In genomic region chr12:29428630-29429029, GRCh38 we compare ENCODE assay signal across 10 cellular contexts. TPM values are rescaled to one million over a fixed set of nuclear protein-coding genes. Genes with fewer than 3 reads are reported as not detected.
DNase-seq lines count a peak whose midpoint lies in the region; ATAC-seq, FAIRE-seq and TF ChIP-seq lines count a peak whose summit lies in the region.
"Had no signal": no experiment of that assay in that cellular context is flagged by ENCODE, and none has a peak within 500 bp of the region (broad histone marks: within the 10 kb centered on the region; RNA-seq: fewer than 3 reads in every experiment).

No MANE protein-coding gene starts in this region.

- H3K27ac Mint-ChIP-seq in mesothelial cell of epicardium = no peak overlapping the region
- H3K27ac Mint-ChIP-seq: stimulated activated naive CD8-positive, alpha-beta T cell treated with anti-CD3 and anti-CD28 coated beads, Interleukin-15, Interleukin-2, amounts not matched to agents 100 ng/mL and 50 ng/mL, for 24 hours had no signal

- intact Hi-C loops in Right ventricle myocardium inferior (cut with DNase I) (no loop called here), cardiac septum (cut with DNase I) (no loop called here)

- peak overlapping the region; percentile 77 for H3K27ac ChIP-seq in HL-60 (replicated peaks)

- no peak overlapping the region for H3K4me3 Mint-ChIP-seq in mesothelial cell of epicardium
- H3K4me3 Mint-ChIP-seq: stimulated activated naive CD8-positive, alpha-beta T cell treated with anti-CD3 and anti-CD28 coated beads, Interleukin-15, Interleukin-2, amounts not matched to agents 100 ng/mL and 50 ng/mL, for 24 hours had no signal

- DNase-seq in Right ventricle myocardium inferior (ENCODE audit: missing footprints) = no peak
- no peak for DNase-seq in cardiac septum (ENCODE audit: low spot score)
- DNase-seq in HL-60 (ENCODE audit: low read depth in 1 of 2, low spot score in 1 of 2) = peak; percentile 77 to 85
- DNase-seq in choroid plexus epithelial cell (ENCODE audit: low read depth) = peak; percentile 90
- DNase-seq in urothelium cell line (ENCODE audit: low spot score) = peak; percentile 17
- no peak for DNase-seq in activated CD4-positive, CD25-positive, alpha-beta regulatory T cell treated with anti-CD3 and anti-CD28 coated beads, Interleukin-2, amount 50 U/mL, for 72 hours
- DNase-seq in stimulated activated CD4-positive, alpha-beta T cell treated with anti-CD3 and anti-CD28 coated beads, Interleukin-12 subunit alpha, Interleukin-12 subunit beta, amount 100 ng/mL, for 4 hours = no peak
- DNase-seq in mesothelial cell of epicardium (ENCODE audit: low spot score in 2 of 2, unreplicated experiment in 2 of 2) = no peak
- DNase-seq: DMS 273 treated with DMSO at 0.1 percent for 48 hours had no signal

- no peaks in the 10 kb centered on the region for H3K36me3 Mint-ChIP-seq in mesothelial cell of epicardium

- H3K9me3 Mint-ChIP-seq in mesothelial cell of epicardium = peaks cover 6% of the 10 kb centered on the region
- H3K9me3 Mint-ChIP-seq: stimulated activated naive CD8-positive, alpha-beta T cell treated with anti-CD3 and anti-CD28 coated beads, Interleukin-15, Interleukin-2, amounts not matched to agents 100 ng/mL and 50 ng/mL, for 24 hours had no signal

- H3K4me3 ChIP-seq in HL-60 (replicated peaks; ENCODE audit: insufficient read depth, low read length) (no peak overlapping the region), choroid plexus epithelial cell (ENCODE audit: low read depth, low read length) (no peak overlapping the region)

- no peak for FAIRE-seq in urothelium cell line (lab: Jason Lieb, UNC)

- TF ChIP-seq CTCF in HL-60 (IDR thresholded peaks at IDR 0.05; ENCODE audit: insufficient read depth, low read length) (no peak), choroid plexus epithelial cell (conservative IDR thresholded peaks at IDR 0.05; ENCODE audit: low read depth, low read length) (no peak), mesothelial cell of epicardium (IDR thresholded peaks at IDR 0.05; ENCODE audit: unreplicated experiment) (no peak)

- H3K27me3 Mint-ChIP-seq in mesothelial cell of epicardium (ENCODE audit: low read depth) = no peaks in the 10 kb centered on the region

- no peaks in the 10 kb centered on the region for H3K4me1 Mint-ChIP-seq in mesothelial cell of epicardium

- peak; percentile 50 for ATAC-seq in Right ventricle myocardium inferior

- H3K27me3 ChIP-seq in HL-60 (ENCODE audit: insufficient read depth, poor library complexity, severe bottlenecking) = no peaks in the 10 kb centered on the region

RNA-seq across cellular contexts. Expression of gene ERGIC2, which starts 47.7 kb away (rescaled TPM):
- total RNA-seq in Right ventricle myocardium inferior (86.6 TPM), cardiac septum (84.1 TPM), mesothelial cell of epicardium (59.8 to 65.3 TPM (median 62.3 TPM) in 3 replicates)

Comparison
In these comparisons a context has a peak if more than half of its experiments do, and no peak if none do; other contexts are left out.
1. DNase-seq: peak in HL-60 (2 of 2), choroid plexus epithelial cell (single experiment) and urothelium cell line (single experiment); none in Right ventricle myocardium inferior (single experiment), cardiac septum (single experiment), activated CD4-positive, CD25-positive, alpha-beta regulatory T cell treated with anti-CD3 and anti-CD28 coated beads, Interleukin-2, amount 50 U/mL, for 72 hours (single experiment), stimulated activated CD4-positive, alpha-beta T cell treated with anti-CD3 and anti-CD28 coated beads, Interleukin-12 subunit alpha, Interleukin-12 subunit beta, amount 100 ng/mL, for 4 hours (single experiment) and mesothelial cell of epicardium (0 of 2).